In the genomic region with DNA sequence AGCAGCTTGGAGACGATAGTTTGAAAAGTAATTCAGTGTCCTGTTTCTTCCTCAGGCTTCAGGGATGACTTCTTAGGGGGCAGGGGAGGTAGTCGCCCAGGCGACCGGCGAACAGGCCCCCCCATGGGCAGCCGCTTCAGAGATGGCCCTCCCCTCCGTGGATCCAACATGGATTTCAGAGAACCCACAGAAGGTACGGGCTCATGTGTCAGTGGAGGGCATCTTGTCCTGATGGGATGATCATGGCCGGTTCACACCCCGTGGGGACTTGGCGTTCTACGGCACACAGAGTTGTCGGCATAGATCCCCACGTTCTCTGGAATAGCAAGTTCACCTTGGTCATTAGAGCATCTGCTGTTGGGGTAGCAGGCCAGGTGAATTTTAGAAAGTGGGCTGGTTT, we compare ENCODE assay signal across 2 cellular contexts.
TF ChIP-seq lines count a peak whose summit lies in the region.

No MANE protein-coding gene starts in this region.

TF ChIP-seq in GM23338, 12 proteins besides CTCF, POLR2A, EP300 and RAD21:
- TF ChIP-seq JUNB (IDR thresholded peaks at IDR 0.05; ENCODE audit: unreplicated experiment) (no peak), ZNF114 (CRISPR knock-in tag; IDR thresholded peaks at IDR 0.05) (no peak), CREB1 (CRISPR knock-in tag; IDR thresholded peaks at IDR 0.05; ENCODE audit: low read depth) (no peak), STAT1 (IDR thresholded peaks at IDR 0.05; ENCODE audit: unreplicated experiment) (no peak), EZH2 (IDR thresholded peaks at IDR 0.05; ENCODE audit: low read depth, unreplicated experiment) (no peak), ZNF331 (CRISPR knock-in tag; IDR thresholded peaks at IDR 0.05; ENCODE audit: low read depth) (no peak), EZH2phosphoT487 (IDR thresholded peaks at IDR 0.05; ENCODE audit: unreplicated experiment) (no peak)
- TF ChIP-seq, protein P1, sequence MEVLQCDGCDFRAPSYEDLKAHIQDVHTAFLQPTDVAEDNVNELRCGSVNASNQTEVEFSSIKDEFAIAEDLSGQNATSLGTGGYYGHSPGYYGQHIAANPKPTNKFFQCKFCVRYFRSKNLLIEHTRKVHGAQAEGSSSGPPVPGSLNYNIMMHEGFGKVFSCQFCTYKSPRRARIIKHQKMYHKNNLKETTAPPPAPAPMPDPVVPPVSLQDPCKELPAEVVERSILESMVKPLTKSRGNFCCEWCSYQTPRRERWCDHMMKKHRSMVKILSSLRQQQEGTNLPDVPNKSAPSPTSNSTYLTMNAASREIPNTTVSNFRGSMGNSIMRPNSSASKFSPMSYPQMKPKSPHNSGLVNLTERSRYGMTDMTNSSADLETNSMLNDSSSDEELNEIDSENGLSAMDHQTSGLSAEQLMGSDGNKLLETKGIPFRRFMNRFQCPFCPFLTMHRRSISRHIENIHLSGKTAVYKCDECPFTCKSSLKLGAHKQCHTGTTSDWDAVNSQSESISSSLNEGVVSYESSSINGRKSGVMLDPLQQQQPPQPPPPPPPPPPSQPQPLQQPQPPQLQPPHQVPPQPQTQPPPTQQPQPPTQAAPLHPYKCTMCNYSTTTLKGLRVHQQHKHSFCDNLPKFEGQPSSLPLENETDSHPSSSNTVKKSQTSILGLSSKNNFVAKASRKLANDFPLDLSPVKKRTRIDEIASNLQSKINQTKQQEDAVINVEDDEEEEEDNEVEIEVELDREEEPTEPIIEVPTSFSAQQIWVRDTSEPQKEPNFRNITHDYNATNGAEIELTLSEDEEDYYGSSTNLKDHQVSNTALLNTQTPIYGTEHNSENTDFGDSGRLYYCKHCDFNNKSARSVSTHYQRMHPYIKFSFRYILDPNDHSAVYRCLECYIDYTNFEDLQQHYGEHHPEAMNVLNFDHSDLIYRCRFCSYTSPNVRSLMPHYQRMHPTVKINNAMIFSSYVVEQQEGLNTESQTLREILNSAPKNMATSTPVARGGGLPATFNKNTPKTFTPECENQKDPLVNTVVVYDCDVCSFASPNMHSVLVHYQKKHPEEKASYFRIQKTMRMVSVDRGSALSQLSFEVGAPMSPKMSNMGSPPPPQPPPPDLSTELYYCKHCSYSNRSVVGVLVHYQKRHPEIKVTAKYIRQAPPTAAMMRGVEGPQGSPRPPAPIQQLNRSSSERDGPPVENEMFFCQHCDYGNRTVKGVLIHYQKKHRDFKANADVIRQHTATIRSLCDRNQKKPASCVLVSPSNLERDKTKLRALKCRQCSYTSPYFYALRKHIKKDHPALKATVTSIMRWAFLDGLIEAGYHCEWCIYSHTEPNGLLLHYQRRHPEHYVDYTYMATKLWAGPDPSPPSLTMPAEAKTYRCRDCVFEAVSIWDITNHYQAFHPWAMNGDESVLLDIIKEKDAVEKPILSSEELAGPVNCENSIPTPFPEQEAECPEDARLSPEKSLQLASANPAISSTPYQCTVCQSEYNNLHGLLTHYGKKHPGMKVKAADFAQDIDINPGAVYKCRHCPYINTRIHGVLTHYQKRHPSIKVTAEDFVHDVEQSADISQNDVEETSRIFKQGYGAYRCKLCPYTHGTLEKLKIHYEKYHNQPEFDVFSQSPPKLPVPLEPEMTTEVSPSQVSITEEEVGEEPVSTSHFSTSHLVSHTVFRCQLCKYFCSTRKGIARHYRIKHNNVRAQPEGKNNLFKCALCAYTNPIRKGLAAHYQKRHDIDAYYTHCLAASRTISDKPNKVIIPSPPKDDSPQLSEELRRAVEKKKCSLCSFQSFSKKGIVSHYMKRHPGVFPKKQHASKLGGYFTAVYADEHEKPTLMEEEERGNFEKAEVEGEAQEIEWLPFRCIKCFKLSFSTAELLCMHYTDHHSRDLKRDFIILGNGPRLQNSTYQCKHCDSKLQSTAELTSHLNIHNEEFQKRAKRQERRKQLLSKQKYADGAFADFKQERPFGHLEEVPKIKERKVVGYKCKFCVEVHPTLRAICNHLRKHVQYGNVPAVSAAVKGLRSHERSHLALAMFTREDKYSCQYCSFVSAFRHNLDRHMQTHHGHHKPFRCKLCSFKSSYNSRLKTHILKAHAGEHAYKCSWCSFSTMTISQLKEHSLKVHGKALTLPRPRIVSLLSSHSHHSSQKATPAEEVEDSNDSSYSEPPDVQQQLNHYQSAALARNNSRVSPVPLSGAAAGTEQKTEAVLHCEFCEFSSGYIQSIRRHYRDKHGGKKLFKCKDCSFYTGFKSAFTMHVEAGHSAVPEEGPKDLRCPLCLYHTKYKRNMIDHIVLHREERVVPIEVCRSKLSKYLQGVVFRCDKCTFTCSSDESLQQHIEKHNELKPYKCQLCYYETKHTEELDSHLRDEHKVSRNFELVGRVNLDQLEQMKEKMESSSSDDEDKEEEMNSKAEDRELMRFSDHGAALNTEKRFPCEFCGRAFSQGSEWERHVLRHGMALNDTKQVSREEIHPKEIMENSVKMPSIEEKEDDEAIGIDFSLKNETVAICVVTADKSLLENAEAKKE (CRISPR knock-in tag; IDR thresholded peaks at IDR 0.05), result no peak
- TF ChIP-seq, protein P2, sequence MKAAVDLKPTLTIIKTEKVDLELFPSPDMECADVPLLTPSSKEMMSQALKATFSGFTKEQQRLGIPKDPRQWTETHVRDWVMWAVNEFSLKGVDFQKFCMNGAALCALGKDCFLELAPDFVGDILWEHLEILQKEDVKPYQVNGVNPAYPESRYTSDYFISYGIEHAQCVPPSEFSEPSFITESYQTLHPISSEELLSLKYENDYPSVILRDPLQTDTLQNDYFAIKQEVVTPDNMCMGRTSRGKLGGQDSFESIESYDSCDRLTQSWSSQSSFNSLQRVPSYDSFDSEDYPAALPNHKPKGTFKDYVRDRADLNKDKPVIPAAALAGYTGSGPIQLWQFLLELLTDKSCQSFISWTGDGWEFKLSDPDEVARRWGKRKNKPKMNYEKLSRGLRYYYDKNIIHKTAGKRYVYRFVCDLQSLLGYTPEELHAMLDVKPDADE (IDR thresholded peaks at IDR 0.05), result no peak

TF ChIP-seq in GM12878, 131 proteins besides CTCF, POLR2A, EP300 and RAD21:
- TF ChIP-seq NFXL1 (IDR thresholded peaks at IDR 0.05; ENCODE audit: borderline replicate concordance), result no peak
- TF ChIP-seq, protein P3, sequence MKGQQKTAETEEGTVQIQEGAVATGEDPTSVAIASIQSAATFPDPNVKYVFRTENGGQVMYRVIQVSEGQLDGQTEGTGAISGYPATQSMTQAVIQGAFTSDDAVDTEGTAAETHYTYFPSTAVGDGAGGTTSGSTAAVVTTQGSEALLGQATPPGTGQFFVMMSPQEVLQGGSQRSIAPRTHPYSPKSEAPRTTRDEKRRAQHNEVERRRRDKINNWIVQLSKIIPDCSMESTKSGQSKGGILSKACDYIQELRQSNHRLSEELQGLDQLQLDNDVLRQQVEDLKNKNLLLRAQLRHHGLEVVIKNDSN (IDR thresholded peaks at IDR 0.05; ENCODE audit: borderline replicate concordance, extremely low read length, insufficient read depth, low read depth, low read length), result no peak
- TF ChIP-seq HDAC2 (IDR thresholded peaks at IDR 0.05), result no peak
- no peak for TF ChIP-seq CBX3 (IDR thresholded peaks at IDR 0.05; ENCODE audit: borderline replicate concordance, low read depth)
- no peak for TF ChIP-seq SREBF2 (IDR thresholded peaks at IDR 0.05; ENCODE audit: low read length)
TF ChIP-seq in GM12878: peak in this region for 0.
